Comparison of ENCODE assay signal across 8 cellular contexts in the genomic region with DNA sequence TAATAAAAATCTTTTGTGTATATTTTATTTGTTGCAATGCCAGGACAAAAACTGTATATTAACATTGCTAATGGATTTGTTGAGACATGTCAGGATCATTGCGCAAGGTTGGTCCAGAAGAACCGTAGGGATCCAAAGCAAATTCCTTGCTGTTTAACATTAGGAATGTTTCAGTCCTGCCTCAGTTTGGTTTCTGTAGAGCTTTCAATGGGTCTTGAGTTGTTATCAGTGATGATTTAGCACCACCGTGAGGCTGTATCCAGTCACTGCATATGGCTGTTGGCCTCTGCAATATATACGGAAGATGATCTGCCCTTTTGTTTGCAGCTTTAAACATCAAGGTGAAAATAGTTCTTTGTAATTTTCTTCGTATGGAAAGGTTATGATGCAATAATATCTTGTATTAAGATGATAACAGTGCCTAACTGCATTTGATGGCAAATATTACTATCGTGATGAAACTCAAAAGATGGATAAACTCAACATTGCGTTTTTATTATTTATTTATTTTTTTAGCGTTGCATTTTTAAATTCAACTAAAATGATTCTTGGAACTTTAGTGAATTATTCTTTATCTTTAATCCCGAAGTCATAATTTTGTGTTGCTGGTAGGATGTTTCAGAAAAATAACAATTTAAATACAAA.
A peak's percentile ranks its signal among the peaks of the same experiment; 100 is the strongest.
DNase-seq lines count a peak whose midpoint lies in the region; ATAC-seq and TF ChIP-seq lines count a peak whose summit lies in the region.

No MANE protein-coding gene starts in this region.

- no peak overlapping the region for H3K4me3 ChIP-seq in BE2C (ENCODE audit: low read depth, low read length)

- H3K27me3 ChIP-seq in BE2C (no peaks in the 10 kb centered on the region), foreskin keratinocyte (no peaks in the 10 kb centered on the region)

- H3K4me1 ChIP-seq in BE2C (no peaks in the 10 kb centered on the region; the same call in 1 of the 2 replicates), foreskin keratinocyte (peaks cover 4% of the 10 kb centered on the region)

- ATAC-seq in GM18861 (IDR thresholded peaks at IDR 0.05; ENCODE audit: unreplicated experiment) = peak; percentile 86
- ATAC-seq in HG03354 (IDR thresholded peaks at IDR 0.05; ENCODE audit: poor library complexity, severe bottlenecking, unreplicated experiment) = peak; percentile 85
- peak; percentile 68 for ATAC-seq in activated CD8-positive, alpha-beta T cell treated with anti-CD3 and anti-CD28 coated beads for 36 hours
- ATAC-seq in foreskin keratinocyte = peak; percentile 86
- no peak for ATAC-seq in GM18519 (IDR thresholded peaks at IDR 0.05; ENCODE audit: low FRiP score, unreplicated experiment)

- H3K4me1 Mint-ChIP-seq in activated CD8-positive, alpha-beta T cell treated with anti-CD3 and anti-CD28 coated beads for 36 hours (ENCODE audit: low read depth) = peaks cover 11% of the 10 kb centered on the region

- H3K4me3 Mint-ChIP-seq in activated CD8-positive, alpha-beta T cell treated with anti-CD3 and anti-CD28 coated beads for 36 hours = no peak overlapping the region

- TF ChIP-seq CTCF in BE2C (IDR thresholded peaks at IDR 0.05; ENCODE audit: low read depth, low read length) = peak; percentile 92
- TF ChIP-seq CTCF in activated CD8-positive, alpha-beta T cell treated with anti-CD3 and anti-CD28 coated beads for 36 hours (IDR thresholded peaks at IDR 0.05) = peak; percentile 75
- peak; percentile 95 for TF ChIP-seq CTCF in foreskin keratinocyte (conservative IDR thresholded peaks at IDR 0.05)

- H3K27me3 Mint-ChIP-seq in activated CD8-positive, alpha-beta T cell treated with anti-CD3 and anti-CD28 coated beads for 36 hours = no peaks in the 10 kb centered on the region

- no peaks in the 10 kb centered on the region for H3K9me3 Mint-ChIP-seq in activated CD8-positive, alpha-beta T cell treated with anti-CD3 and anti-CD28 coated beads for 36 hours

- no peaks in the 10 kb centered on the region for H3K9me3 ChIP-seq in BE2C

- intact Hi-C loops in activated CD8-positive, alpha-beta T cell treated with anti-CD3 and anti-CD28 coated beads for 36 hours (cut with micrococcal nuclease) = loop anchor here (10.0 kb wide), 1 partner anchor 486 kb away; a partner anchor contains a TSS

- POLR2A ChIA-PET in activated CD8-positive, alpha-beta T cell treated with anti-CD3 and anti-CD28 coated beads for 36 hours (lab: Charles Lee) = no interaction called here

- H3K36me3 Mint-ChIP-seq in activated CD8-positive, alpha-beta T cell treated with anti-CD3 and anti-CD28 coated beads for 36 hours (ENCODE audit: low read depth) = no peaks in the 10 kb centered on the region

- H3K27ac Mint-ChIP-seq in activated CD8-positive, alpha-beta T cell treated with anti-CD3 and anti-CD28 coated beads for 36 hours = no peak overlapping the region

- CTCF ChIA-PET in activated CD8-positive, alpha-beta T cell treated with anti-CD3 and anti-CD28 coated beads for 36 hours (lab: Charles Lee) = interaction anchor here (0.7 to 2.7 kb wide), 16 partner anchors 8 to 1057 kb away, joined by 3 to 11 read pairs (median 4); no protein-coding TSS in a partner anchor

- no peak overlapping the region for H3K27ac ChIP-seq in foreskin keratinocyte

- H3K36me3 ChIP-seq in BE2C = no peaks in the 10 kb centered on the region

- peak; percentile 50 for DNase-seq in BE2C
- DNase-seq in NCI-H446 treated with DMSO at 0.1 percent for 48 hours (lab: John Stamatoyannopoulos, UW) = peak; percentile 54
- peak; percentile 52 for DNase-seq in activated CD8-positive, alpha-beta T cell treated with anti-CD3 and anti-CD28 coated beads for 36 hours
- DNase-seq in foreskin keratinocyte = peak; percentile 83 to 90
- peak; percentile 52 for DNase-seq in non-pigmented ciliary epithelial cell (ENCODE audit: low read depth)
